ENCODE assay signal across 11 cellular contexts in the genomic region with DNA sequence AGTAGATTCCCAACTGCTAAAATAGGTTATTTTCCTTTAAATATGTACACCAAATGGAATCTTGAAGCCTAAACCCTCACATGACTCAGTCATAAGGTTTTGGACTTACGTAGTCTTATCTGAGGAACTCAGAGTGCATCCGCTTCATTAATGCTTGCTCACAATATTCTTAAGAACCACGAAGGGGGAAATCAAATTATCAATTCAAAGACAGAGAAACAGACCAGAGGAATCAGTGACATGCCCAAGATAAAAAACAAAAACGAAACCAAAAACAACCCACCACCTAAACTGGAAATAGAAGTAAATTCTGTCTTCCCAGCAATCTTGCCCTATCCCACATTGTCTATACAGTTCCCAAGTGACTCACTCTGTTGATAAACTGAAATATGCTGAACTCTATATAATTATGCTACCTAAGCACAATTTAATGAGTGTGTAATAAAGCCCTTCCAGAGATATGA.
DNase-seq lines count a peak whose midpoint lies in the region; ATAC-seq, FAIRE-seq and TF ChIP-seq lines count a peak whose summit lies in the region.
"Had no signal": no experiment of that assay in that cellular context is flagged by ENCODE, and none has a peak within 500 bp of the region (broad histone marks: within the 10 kb centered on the region; RNA-seq: fewer than 3 reads in every experiment).

No MANE protein-coding gene starts in this region.

- H3K4me2 ChIP-seq in PC-9: peak overlapping the region; percentile 43
- H3K4me2 ChIP-seq in HepG2 (ENCODE audit: low read depth, low read length): peak overlapping the region; percentile 16; the same call in 1 of the 2 replicates
- no peak overlapping the region for H3K4me2 ChIP-seq in neural progenitor cell

- H3K27me3 Mint-ChIP-seq in central memory CD8-positive, alpha-beta T cell: no peaks in the 10 kb centered on the region
- no peaks in the 10 kb centered on the region for H3K27me3 Mint-ChIP-seq in neural progenitor cell (ENCODE audit: insufficient read depth, low read depth)

- peak overlapping the region; percentile 66 for H3K27ac Mint-ChIP-seq in central memory CD8-positive, alpha-beta T cell (ENCODE audit: low read depth)
- H3K27ac Mint-ChIP-seq in neural progenitor cell: no peak overlapping the region

- H3K79me2 ChIP-seq in PC-9 (ENCODE audit: low read depth) (no peaks in the 10 kb centered on the region), HepG2 (ENCODE audit: insufficient read depth, low read length) (no peaks in the 10 kb centered on the region), neural progenitor cell (ENCODE audit: low read depth) (no peaks in the 10 kb centered on the region)

- peak overlapping the region; percentile 17 for H3K4me3 ChIP-seq in AG04450 (ENCODE audit: low read depth, low read length)
- peak overlapping the region; percentile 8; the same call in 1 of the 2 replicates for H3K4me3 ChIP-seq in PC-9
- H3K4me3 ChIP-seq in HepG2 (replicated peaks in 1 of 3; ENCODE audit: insufficient read depth in 1 of 3, low read depth in 2 of 3, low read length in 3 of 3): no peak overlapping the region
- H3K4me3 ChIP-seq in neural progenitor cell: no peak overlapping the region

- H3K36me3 ChIP-seq in PC-9 (ENCODE audit: low read depth) (no peaks in the 10 kb centered on the region), HepG2 (replicated peaks in 1 of 2; ENCODE audit: control insufficient read depth in 1 of 2, insufficient read depth in 2 of 2, low read length in 2 of 2) (no peaks in the 10 kb centered on the region), neural progenitor cell (no peaks in the 10 kb centered on the region)

- TF ChIP-seq RAD21 in HepG2 (CRISPR knock-in tag; IDR thresholded peaks at IDR 0.05): no peak

- no peak overlapping the region for H3K9ac ChIP-seq in HepG2 (ENCODE audit: insufficient read depth, low read depth, low read length)
- no peak overlapping the region for H3K9ac ChIP-seq in neural progenitor cell

- TF ChIP-seq EP300 in HepG2 (IDR thresholded peaks at IDR 0.05; ENCODE audit: low read depth in 2 of 2, low read length in 2 of 2) (no peak), HepG2 (CRISPR knock-in tag; IDR thresholded peaks at IDR 0.05; ENCODE audit: borderline replicate concordance) (no peak)

- TF ChIP-seq CTCF in AG04450 (IDR thresholded peaks at IDR 0.05; ENCODE audit: low read depth, low read length) (no peak), PC-9 (conservative IDR thresholded peaks at IDR 0.05) (no peak), HepG2 (CRISPR knock-in tag; IDR thresholded peaks at IDR 0.05) (no peak), neural progenitor cell (IDR thresholded peaks at IDR 0.05) (no peak)

- CTCF ChIA-PET in AG04450 (lab: Charles Lee) (no interaction called here), PC-9 (lab: Charles Lee) (no interaction called here), HepG2 (lab: Yijun Ruan, JAX; ENCODE audit: low intra/inter-chr PET ratio, low total read pairs) (no interaction called here)

- no peaks in the 10 kb centered on the region for H3F3A ChIP-seq in PC-9 (ENCODE audit: insufficient read depth, low read depth)
- no peaks in the 10 kb centered on the region for H3F3A ChIP-seq in neural progenitor cell (ENCODE audit: low read depth)

- intact Hi-C loops in PC-9 (cut with micrococcal nuclease; ENCODE audit: unreplicated experiment) (no loop called here), HepG2 (cut with micrococcal nuclease; ENCODE audit: unreplicated experiment) (loop anchor here (10.0 kb wide), 1 partner anchor 59 kb away; no protein-coding TSS in a partner anchor)

- peak overlapping the region; percentile 72 for H3K4me3 Mint-ChIP-seq in central memory CD8-positive, alpha-beta T cell
- H3K4me3 Mint-ChIP-seq in neural progenitor cell: no peak overlapping the region

- DNase-seq in AG04450 (ENCODE audit: low read depth, low spot score): peak; percentile 34
- no peak for DNase-seq in PC-9
- no peak for DNase-seq in central memory CD8-positive, alpha-beta T cell (ENCODE audit: low spot score in 2 of 2)
- DNase-seq in HepG2 (ENCODE audit: low spot score): no peak
- no peak for DNase-seq in neural progenitor cell (ENCODE audit: low spot score)
- no peak for DNase-seq in NCI-H774 (lab: John Stamatoyannopoulos, UW)
- DNase-seq: activated effector memory CD4-positive, alpha-beta T cell treated with Interleukin-2 at 50 U/mL for 16 hours; stimulated activated CD4-positive, alpha-beta T cell treated with anti-CD3 and anti-CD28 coated beads, Interleukin-4, amount 100 ng/mL, for 24 hours had no signal

- no peak for TF ChIP-seq POLR2A in HepG2 (IDR thresholded peaks at IDR 0.05; ENCODE audit: insufficient read depth in 1 of 2, low read depth in 2 of 2, low read length in 2 of 2)

- H3K9me3 Mint-ChIP-seq in central memory CD8-positive, alpha-beta T cell: no peaks in the 10 kb centered on the region
- peaks cover 8% of the 10 kb centered on the region for H3K9me3 Mint-ChIP-seq in neural progenitor cell

- H3K9me2 ChIP-seq in PC-9 (ENCODE audit: insufficient read depth): no peaks in the 10 kb centered on the region

- 28% methylated on average over 4 of the region's 4 CpGs for WGBS in HepG2 (ENCODE audit: low lambda C conversion rate)

- ATAC-seq in central memory CD8-positive, alpha-beta T cell (replicated peaks; ENCODE audit: extremely low read depth, poor library complexity, severe bottlenecking): peak; percentile 64
- no peak for ATAC-seq in HepG2
- ATAC-seq in GM21515 (IDR thresholded peaks at IDR 0.05; ENCODE audit: unreplicated experiment): no peak
- no peak for ATAC-seq in HG02763 (IDR thresholded peaks at IDR 0.05; ENCODE audit: unreplicated experiment)

- POLR2A ChIA-PET in AG04450 (lab: Yijun Ruan, JAX): no interaction called here
- POLR2A ChIA-PET in PC-9 (lab: Charles Lee; ENCODE audit: unreplicated experiment): no interaction called here
- POLR2A ChIA-PET in HepG2 (lab: Yijun Ruan, JAX): no interaction called here

- no peak for FAIRE-seq in HepG2 (lab: Jason Lieb, UNC)
- FAIRE-seq: islet of Langerhans had no signal

- H3K36me3 Mint-ChIP-seq in central memory CD8-positive, alpha-beta T cell (ENCODE audit: insufficient read depth): no peaks in the 10 kb centered on the region
- H3K36me3 Mint-ChIP-seq in neural progenitor cell: no peaks in the 10 kb centered on the region

- no peaks in the 10 kb centered on the region for H3K9me3 ChIP-seq in AG04450 (ENCODE audit: control insufficient read depth, insufficient read depth, low read length)
- H3K9me3 ChIP-seq in PC-9 (ENCODE audit: insufficient read depth, low read depth): peaks cover 13% of the 10 kb centered on the region
- no peaks in the 10 kb centered on the region for H3K9me3 ChIP-seq in HepG2 (ENCODE audit: low read length)
- H3K9me3 ChIP-seq in neural progenitor cell (ENCODE audit: low read depth): no peaks in the 10 kb centered on the region

- peaks cover 14% of the 10 kb centered on the region for H3K4me1 Mint-ChIP-seq in central memory CD8-positive, alpha-beta T cell
- peaks cover 13% of the 10 kb centered on the region for H3K4me1 Mint-ChIP-seq in neural progenitor cell

- BruUV-seq in PC-9 (replicated peaks; lab: Mats Ljungman, UMichigan) (no TSS peak), HepG2 (replicated peaks; lab: Mats Ljungman, UMichigan) (no TSS peak)

- H3K27ac ChIP-seq in AG04450 (ENCODE audit: low read depth, low read length) (no peak overlapping the region), PC-9 (no peak overlapping the region), HepG2 (ENCODE audit: extremely low read length, insufficient read depth, low read length) (no peak overlapping the region), neural progenitor cell (no peak overlapping the region)

- no peaks in the 10 kb centered on the region for H3K4me1 ChIP-seq in PC-9 (replicated peaks; ENCODE audit: insufficient read depth)
- no peaks in the 10 kb centered on the region for H3K4me1 ChIP-seq in HepG2 (ENCODE audit: insufficient read depth, low read length)
- H3K4me1 ChIP-seq in neural progenitor cell: no peaks in the 10 kb centered on the region

- no peaks in the 10 kb centered on the region for H3K27me3 ChIP-seq in AG04450 (ENCODE audit: control insufficient read depth, insufficient read depth, low read length)
- no peaks in the 10 kb centered on the region for H3K27me3 ChIP-seq in PC-9 (ENCODE audit: insufficient read depth, low read depth)
- no peaks in the 10 kb centered on the region for H3K27me3 ChIP-seq in HepG2 (ENCODE audit: control insufficient read depth in 1 of 2, insufficient read depth in 2 of 2, low read length in 2 of 2)
- no peaks in the 10 kb centered on the region for H3K27me3 ChIP-seq in neural progenitor cell

- H2AFZ ChIP-seq in PC-9: peak overlapping the region; percentile 50; the same call in 1 of the 2 replicates
- H2AFZ ChIP-seq in HepG2 (ENCODE audit: low read length): no peak overlapping the region
- no peak overlapping the region for H2AFZ ChIP-seq in neural progenitor cell (replicated peaks)

- H4K20me1 ChIP-seq in PC-9 (ENCODE audit: insufficient read depth) (no peaks in the 10 kb centered on the region), HepG2 (ENCODE audit: insufficient read depth, low read length) (no peaks in the 10 kb centered on the region), neural progenitor cell (ENCODE audit: low read depth) (no peaks in the 10 kb centered on the region)

- in situ Hi-C loops in HepG2 (cut with HindIII; ENCODE audit: extremely low pct_ligation_motif_present, low pct_unique_long_range_greater_than_20kb): no loop called here

TF ChIP-seq in HepG2, 621 proteins besides CTCF, POLR2A, EP300 and RAD21 (continues in another document):
- TF ChIP-seq MAFF (IDR thresholded peaks at IDR 0.05; ENCODE audit: low read depth, low read length) (peak; percentile 90), NFRKB (IDR thresholded peaks at IDR 0.05) (no peak), FOXA1 (IDR thresholded peaks at IDR 0.05) (no peak), FOXA1 (CRISPR knock-in tag; IDR thresholded peaks at IDR 0.05) (no peak), GPN1 (CRISPR knock-in tag; IDR thresholded peaks at IDR 0.05; ENCODE audit: borderline replicate concordance) (no peak)
- TF ChIP-seq, protein P1, sequence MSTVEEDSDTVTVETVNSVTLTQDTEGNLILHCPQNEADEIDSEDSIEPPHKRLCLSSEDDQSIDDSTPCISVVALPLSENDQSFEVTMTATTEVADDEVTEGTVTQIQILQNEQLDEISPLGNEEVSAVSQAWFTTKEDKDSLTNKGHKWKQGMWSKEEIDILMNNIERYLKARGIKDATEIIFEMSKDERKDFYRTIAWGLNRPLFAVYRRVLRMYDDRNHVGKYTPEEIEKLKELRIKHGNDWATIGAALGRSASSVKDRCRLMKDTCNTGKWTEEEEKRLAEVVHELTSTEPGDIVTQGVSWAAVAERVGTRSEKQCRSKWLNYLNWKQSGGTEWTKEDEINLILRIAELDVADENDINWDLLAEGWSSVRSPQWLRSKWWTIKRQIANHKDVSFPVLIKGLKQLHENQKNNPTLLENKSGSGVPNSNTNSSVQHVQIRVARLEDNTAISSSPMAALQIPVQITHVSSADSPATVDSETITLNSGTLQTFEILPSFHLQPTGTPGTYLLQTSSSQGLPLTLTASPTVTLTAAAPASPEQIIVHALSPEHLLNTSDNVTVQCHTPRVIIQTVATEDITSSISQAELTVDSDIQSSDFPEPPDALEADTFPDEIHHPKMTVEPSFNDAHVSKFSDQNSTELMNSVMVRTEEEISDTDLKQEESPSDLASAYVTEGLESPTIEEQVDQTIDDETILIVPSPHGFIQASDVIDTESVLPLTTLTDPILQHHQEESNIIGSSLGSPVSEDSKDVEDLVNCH (CRISPR knock-in tag; IDR thresholded peaks at IDR 0.05): no peak

Comparison
In these comparisons a context has a peak if more than half of its experiments do, and no peak if none do; other contexts are left out.
1. H3K4me3 ChIP-seq: peak in AG04450 (single experiment) and PC-9 (single experiment); none in HepG2 (0 of 3) and neural progenitor cell (single experiment).